ENCODE assay signal across 28 cellular contexts in the genomic region with DNA sequence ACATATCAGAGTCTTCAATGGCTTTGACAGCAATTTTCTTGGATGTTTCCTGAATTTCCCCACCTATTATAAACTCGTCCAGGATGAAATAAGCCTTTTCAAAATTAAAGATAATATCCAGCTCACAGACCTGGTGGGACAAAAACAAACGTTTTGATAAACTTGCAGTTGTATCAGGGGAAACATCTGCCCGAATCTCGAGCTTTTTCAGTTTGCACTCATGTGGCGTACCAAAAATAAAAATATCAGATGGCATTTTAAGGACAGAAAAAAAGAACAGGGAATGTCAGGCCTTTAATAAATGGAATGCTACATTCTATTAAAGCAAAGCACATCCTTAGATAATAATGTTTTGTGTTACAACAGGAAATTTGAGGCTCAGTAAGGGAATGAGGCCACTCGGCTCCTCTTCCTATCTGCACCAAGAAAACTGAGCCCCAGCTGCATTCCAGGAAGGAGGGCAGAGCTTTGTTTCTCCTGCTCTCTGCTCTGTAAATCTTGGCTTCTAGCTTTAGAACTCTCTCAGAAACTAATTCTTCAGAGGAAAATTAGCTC.
"Had no signal": no experiment of that assay in that cellular context is flagged by ENCODE, and none has a peak within 500 bp of the region (broad histone marks: within the 10 kb centered on the region; RNA-seq: fewer than 3 reads in every experiment).

No MANE protein-coding gene starts in this region.

- H3K27me3 ChIP-seq: colonic mucosa, heart right ventricle, neural progenitor cell, right atrium auricular region, stomach, tibial artery, upper lobe of right lung had no signal

- H3K4me1 ChIP-seq: colonic mucosa, left ventricle myocardium inferior, neural progenitor cell, right atrium auricular region had no signal

- H3K4me1 Mint-ChIP-seq: neural progenitor cell had no signal

- H3K27me3 Mint-ChIP-seq: activated B cell treated with CpG ODN at 0.5 μM for 24 hours; activated CD8-positive, alpha-beta memory T cell treated with anti-CD3 and anti-CD28 coated beads, Interleukin-2, amount 10 ng/mL, durations not matched to agents 7 days and 5 days; activated CD8-positive, alpha-beta T cell treated with anti-CD3 and anti-CD28 coated beads for 36 hours; activated naive CD4-positive, alpha-beta T cell treated with anti-CD3 and anti-CD28 coated beads, Interleukin-2, amount 50 U/mL, for 24 hours; activated naive CD8-positive, alpha-beta T cell treated with anti-CD3 and anti-CD28 coated beads, Interleukin-2, amount 50 U/mL, for 24 hours; central memory CD8-positive, alpha-beta T cell; effector memory CD8-positive, alpha-beta T cell; naive thymus-derived CD4-positive, alpha-beta T cell; stimulated activated naive B cell treated with anti-CD40 and anti-IgM and Interleukin-4, amounts not matched to agents 10 μg/mL and 1 μg/mL and 100 μg/mL, for 72 hours had no signal

- H3K27ac ChIP-seq: colonic mucosa, heart right ventricle, left ventricle myocardium inferior, neural progenitor cell, right atrium auricular region, stomach, tibial artery, upper lobe of right lung had no signal

- H3K36me3 Mint-ChIP-seq: neural progenitor cell had no signal

- ATAC-seq: activated CD8-positive, alpha-beta memory T cell treated with anti-CD3 and anti-CD28 coated beads, Interleukin-2, amount 10 ng/mL, durations not matched to agents 7 days and 5 days; activated CD8-positive, alpha-beta T cell treated with anti-CD3 and anti-CD28 coated beads for 36 hours; activated naive CD8-positive, alpha-beta T cell treated with anti-CD3 and anti-CD28 coated beads, Interleukin-2, amount 50 U/mL, for 24 hours; effector memory CD8-positive, alpha-beta T cell; esophagus mucosa; heart right ventricle; naive thymus-derived CD4-positive, alpha-beta T cell; stimulated activated naive B cell treated with anti-CD40 and anti-IgM and Interleukin-4, amounts not matched to agents 10 μg/mL and 1 μg/mL and 100 μg/mL, for 72 hours; upper lobe of right lung had no signal

- H3K4me3 ChIP-seq: colonic mucosa, heart right ventricle, left ventricle myocardium inferior, neural progenitor cell, right atrium auricular region, stomach, tibial artery, upper lobe of right lung had no signal

- H3K27ac Mint-ChIP-seq: activated B cell treated with CpG ODN at 0.5 μM for 24 hours; activated CD8-positive, alpha-beta memory T cell treated with anti-CD3 and anti-CD28 coated beads, Interleukin-2, amount 10 ng/mL, durations not matched to agents 7 days and 5 days; activated CD8-positive, alpha-beta T cell treated with anti-CD3 and anti-CD28 coated beads for 36 hours; activated naive CD4-positive, alpha-beta T cell treated with anti-CD3 and anti-CD28 coated beads, Interleukin-2, amount 50 U/mL, for 24 hours; activated naive CD8-positive, alpha-beta T cell treated with anti-CD3 and anti-CD28 coated beads, Interleukin-2, amount 50 U/mL, for 24 hours; activated T-helper 2 cell treated with anti-CD3 and anti-CD28 coated beads, Interferon-gamma antibody, Interleukin-2, Interleukin-4, amounts not matched to agents 10 μg/mL and 5 μg/mL and 100 μg/mL, durations not matched to agents 14 hours and 24 hours and 36 hours; effector memory CD8-positive, alpha-beta T cell; naive thymus-derived CD4-positive, alpha-beta T cell; neural progenitor cell; stimulated activated naive B cell treated with anti-CD40 and anti-IgM and Interleukin-4, amounts not matched to agents 10 μg/mL and 1 μg/mL and 100 μg/mL, for 72 hours; T-helper 2 cell treated with Interferon-gamma antibody and Interleukin-4, amounts not matched to agents 5 μg/mL and 100 μg/mL, for 36 hours had no signal

- DNase-seq: activated B cell treated with CpG ODN at 0.5 μM for 24 hours; activated CD4-positive, alpha-beta T cell treated with anti-CD3 and anti-CD28 coated beads, Interleukin-2, amount 50 U/mL, for 1 hour; activated CD8-positive, alpha-beta memory T cell treated with anti-CD3 and anti-CD28 coated beads, Interleukin-2, amount 10 ng/mL, durations not matched to agents 7 days and 5 days; activated CD8-positive, alpha-beta T cell treated with anti-CD3 and anti-CD28 coated beads for 36 hours; activated naive CD8-positive, alpha-beta T cell treated with anti-CD3 and anti-CD28 coated beads, Interleukin-2, amount 50 U/mL, for 24 hours; activated T-cell treated with anti-CD3 and anti-CD28 coated beads, Interleukin-2, amount 50 U/mL, for 48 hours; colonic mucosa; effector memory CD8-positive, alpha-beta T cell; heart right ventricle; left ventricle myocardium inferior; mammary epithelial cell; midbrain; naive thymus-derived CD4-positive, alpha-beta T cell; occipital lobe; stimulated activated CD4-positive, alpha-beta T cell treated with anti-CD3 and anti-CD28 coated beads, Interleukin-15, amount 100 ng/mL, for 24 hours; stimulated activated CD4-positive, alpha-beta T cell treated with anti-CD3 and anti-CD28 coated beads, Interleukin-2, amount 100 ng/mL, for 24 hours; stimulated activated naive B cell treated with anti-CD40 and anti-IgM and Interleukin-4, amounts not matched to agents 10 μg/mL and 1 μg/mL and 100 μg/mL, for 72 hours; stomach; T-helper 1 cell; tibial artery; upper lobe of right lung had no signal

- H3K9me3 ChIP-seq: colonic mucosa, heart right ventricle, left ventricle myocardium inferior, right atrium auricular region, stomach, tibial artery, upper lobe of right lung had no signal

- H3K4me3 Mint-ChIP-seq: activated B cell treated with CpG ODN at 0.5 μM for 24 hours; activated CD8-positive, alpha-beta memory T cell treated with anti-CD3 and anti-CD28 coated beads, Interleukin-2, amount 10 ng/mL, durations not matched to agents 7 days and 5 days; activated CD8-positive, alpha-beta T cell treated with anti-CD3 and anti-CD28 coated beads for 36 hours; activated naive CD4-positive, alpha-beta T cell treated with anti-CD3 and anti-CD28 coated beads, Interleukin-2, amount 50 U/mL, for 24 hours; activated naive CD8-positive, alpha-beta T cell treated with anti-CD3 and anti-CD28 coated beads, Interleukin-2, amount 50 U/mL, for 24 hours; central memory CD8-positive, alpha-beta T cell; effector memory CD8-positive, alpha-beta T cell; naive thymus-derived CD4-positive, alpha-beta T cell; neural progenitor cell; stimulated activated naive B cell treated with anti-CD40 and anti-IgM and Interleukin-4, amounts not matched to agents 10 μg/mL and 1 μg/mL and 100 μg/mL, for 72 hours; T-helper 2 cell treated with Interferon-gamma antibody and Interleukin-4, amounts not matched to agents 5 μg/mL and 100 μg/mL, for 36 hours had no signal

- H3K9me3 Mint-ChIP-seq: activated CD8-positive, alpha-beta T cell treated with anti-CD3 and anti-CD28 coated beads for 36 hours; activated naive CD4-positive, alpha-beta T cell treated with anti-CD3 and anti-CD28 coated beads, Interleukin-2, amount 50 U/mL, for 24 hours; activated naive CD8-positive, alpha-beta T cell treated with anti-CD3 and anti-CD28 coated beads, Interleukin-2, amount 50 U/mL, for 24 hours; neural progenitor cell had no signal

- H3K36me3 ChIP-seq: colonic mucosa, heart right ventricle, left ventricle myocardium inferior, neural progenitor cell, right atrium auricular region, tibial artery, upper lobe of right lung had no signal
